Comparison of ENCODE assay signal across 13 cellular contexts in the genomic region with DNA sequence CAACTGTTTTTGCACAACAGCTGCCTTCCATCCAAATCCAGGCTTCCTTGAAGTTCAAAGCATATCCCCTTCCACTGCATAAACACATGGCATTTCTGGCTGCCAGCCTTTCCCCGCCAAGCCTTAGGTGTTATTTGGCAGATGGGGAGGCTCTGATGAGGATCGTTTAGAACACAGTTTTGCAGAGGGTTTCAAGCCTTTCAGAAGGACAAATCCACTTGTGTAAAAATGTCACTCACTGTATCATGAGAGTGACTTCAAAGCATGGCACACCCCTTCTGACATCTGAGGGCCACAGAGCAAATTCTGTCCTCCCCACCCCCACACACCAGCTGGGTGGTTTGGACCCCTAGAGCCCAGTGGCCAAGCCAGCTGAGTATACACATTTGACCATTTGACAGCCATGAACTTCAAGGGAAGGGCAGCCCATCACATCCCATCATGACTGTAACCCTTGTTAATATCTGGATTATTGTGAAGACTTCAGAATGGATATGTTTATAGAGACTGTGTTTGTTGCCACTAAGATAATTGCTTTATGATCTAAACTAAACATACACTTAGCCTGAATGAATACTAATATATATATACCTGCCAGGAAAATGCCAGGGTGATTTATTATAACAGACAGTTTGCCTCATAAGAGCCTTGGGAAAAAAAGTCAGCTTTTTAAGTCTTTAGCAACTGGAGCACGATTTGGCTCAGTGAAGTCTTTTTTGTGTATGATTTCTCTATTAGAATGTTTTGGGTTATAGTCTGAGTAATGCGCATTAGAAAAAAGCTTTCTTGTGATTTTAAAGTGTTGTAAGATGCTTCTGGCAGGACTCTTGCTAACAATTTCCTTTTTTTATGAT. TPM values are rescaled to one million over a fixed set of nuclear protein-coding genes. Genes with fewer than 3 reads are reported as not detected.
DNase-seq lines count a peak whose midpoint lies in the region; ATAC-seq and TF ChIP-seq lines count a peak whose summit lies in the region.
"Had no signal": no experiment of that assay in that cellular context is flagged by ENCODE, and none has a peak within 500 bp of the region (broad histone marks: within the 10 kb centered on the region; RNA-seq: fewer than 3 reads in every experiment).

No MANE protein-coding gene starts in this region.

- H3K27me3 ChIP-seq in osteoblast (ENCODE audit: insufficient read depth, low read length): no peaks in the 10 kb centered on the region
- H3K27me3 ChIP-seq: SJSA1, upper lobe of right lung had no signal

- H2AFZ ChIP-seq in osteoblast (ENCODE audit: low read length): no peak overlapping the region

- DNase-seq in DMS 273 treated with DMSO at 0.1 percent for 48 hours (lab: John Stamatoyannopoulos, UW) (peak; percentile 70), NCI-H1694 (lab: John Stamatoyannopoulos, UW) (peak; percentile 94), cerebellum (ENCODE audit: low spot score) (peak; percentile 66), osteoblast (ENCODE audit: insufficient read length, low spot score, missing footprints) (peak; percentile 45), 8988T (no peak), cortex of kidney (lab: John Stamatoyannopoulos, UW) (no peak), NOMO-1 treated with dmso at 0.1 percent for 144 hours (lab: John Stamatoyannopoulos, UW; ENCODE audit: unreplicated experiment) (no peak)
- DNase-seq: activated T-cell treated with anti-CD3 and anti-CD28 coated beads, Interleukin-2, amount 50 U/mL, for 4 hours; NCI-H1930; upper lobe of right lung had no signal

- H3K9me3 ChIP-seq in osteoblast (ENCODE audit: low read depth, low read length): no peaks in the 10 kb centered on the region
- H3K9me3 ChIP-seq: SJSA1, upper lobe of right lung had no signal

- H3K36me3 ChIP-seq in osteoblast (ENCODE audit: insufficient read depth, low read length): no peaks in the 10 kb centered on the region
- H3K36me3 ChIP-seq: upper lobe of right lung had no signal

- TF ChIP-seq CTCF in osteoblast (IDR thresholded peaks at IDR 0.05; ENCODE audit: extremely low read depth, low read depth, low read length): no peak

- no peak overlapping the region for H3K4me2 ChIP-seq in osteoblast (ENCODE audit: insufficient read depth, low read length)

- H3K4me1 ChIP-seq in osteoblast (ENCODE audit: insufficient read depth, low read length): peaks cover 13% of the 10 kb centered on the region

- H3K4me3 ChIP-seq in osteoblast (ENCODE audit: insufficient read depth, low read length): no peak overlapping the region
- H3K4me3 ChIP-seq: SJSA1, upper lobe of right lung had no signal

- H3K79me2 ChIP-seq in osteoblast (ENCODE audit: insufficient read depth, low read length): no peaks in the 10 kb centered on the region

- ATAC-seq in HG03139 (IDR thresholded peaks at IDR 0.05; ENCODE audit: unreplicated experiment): no peak
- ATAC-seq: activated CD4-positive, CD25-positive, alpha-beta regulatory T cell treated with anti-CD3 and anti-CD28 coated beads, Interleukin-2, amount 50 U/mL, for 24 hours; activated T-cell treated with anti-CD3 and anti-CD28 coated beads, Interleukin-2, amount 50 U/mL, for 4 hours; upper lobe of right lung had no signal

- H3K27ac ChIP-seq in osteoblast (ENCODE audit: low read depth, low read length): no peak overlapping the region
- H3K27ac ChIP-seq: SJSA1 had no signal

- H4K20me1 ChIP-seq in osteoblast (ENCODE audit: insufficient read depth, low read length): no peaks in the 10 kb centered on the region

RNA-seq across cellular contexts. Expression of gene FBLN1, which starts 31.9 kb away (rescaled TPM):
- total RNA-seq in cerebellum (45.0 TPM), osteoblast (88.3 and 122 TPM in 2 replicates)

Comparison
In these comparisons a context has a peak if more than half of its experiments do, and no peak if none do; other contexts are left out.
1. DNase-seq: peak in DMS 273 treated with DMSO at 0.1 percent for 48 hours (single experiment), NCI-H1694 (single experiment), cerebellum (single experiment) and osteoblast (single experiment); none in 8988T (single experiment), cortex of kidney (single experiment) and NOMO-1 treated with dmso at 0.1 percent for 144 hours (single experiment).